ENCODE assay signal across 8 cellular contexts in genomic region chr12:110211639-110212536, GRCh38.
DNase-seq lines count a peak whose midpoint lies in the region; ATAC-seq, FAIRE-seq and TF ChIP-seq lines count a peak whose summit lies in the region.
"Not testable (repeated sequence)": the region's sequence is repeated elsewhere in the genome, so short reads cannot be mapped to it uniquely, and the experiment has no call there.

No MANE protein-coding gene starts in this region.

- H3K27me3 ChIP-seq in PC-3 (ENCODE audit: low read length), result not testable (repeated sequence)

- not testable (repeated sequence) for H2AFZ ChIP-seq in PC-3 (ENCODE audit: low read length)

- TF ChIP-seq CTCF in A549 (IDR thresholded peaks at IDR 0.05); HFF-Myc (IDR thresholded peaks at IDR 0.05; ENCODE audit: low read depth, low read length, missing control alignments); PC-3 (conservative IDR thresholded peaks at IDR 0.05; ENCODE audit: low read depth, low read length); choroid plexus epithelial cell (conservative IDR thresholded peaks at IDR 0.05; ENCODE audit: low read depth, low read length); foreskin fibroblast (IDR thresholded peaks at IDR 0.05; ENCODE audit: low read depth, low read length): not testable (repeated sequence)

- H3K27ac ChIP-seq in A549 (peak overlapping the region; percentile 62 to 85), PC-3 (ENCODE audit: low read length) (peak overlapping the region; percentile 72)

- H3K9me3 ChIP-seq in A549, result peaks cover 13% of the 10 kb centered on the region
- H3K9me3 ChIP-seq in PC-3 (ENCODE audit: low read length), result not testable (repeated sequence)

- H3K4me2 ChIP-seq in A549 (peak overlapping the region; percentile 33), PC-3 (ENCODE audit: low read length) (peak overlapping the region; percentile 6; the same call in 1 of the 2 replicates)

- H3K9ac ChIP-seq in PC-3 (ENCODE audit: low read length), result not testable (repeated sequence)

- 45% methylated on average over 10 of the region's 10 CpGs for WGBS in A549 (ENCODE audit: missing lambda C conversion rate)

- TF ChIP-seq POLR2A in A549 (IDR thresholded peaks at IDR 0.05; ENCODE audit: low read length), result not testable (repeated sequence)

- peak; percentile 63 to 84 for DNase-seq in A549 (ENCODE audit: low read depth in 1 of 2, low spot score in 1 of 2)
- peak; percentile 85 for DNase-seq in EL
- peak; percentile 82 for DNase-seq in HFF-Myc (ENCODE audit: extremely low read depth, low read depth)
- peak; percentile 93 for DNase-seq in PC-3
- peak; percentile 71 for DNase-seq in amniotic stem cell (lab: John Stamatoyannopoulos, UW)
- DNase-seq in choroid plexus epithelial cell (ENCODE audit: low read depth), result peak; percentile 75
- peak; percentile 75 to 84 for DNase-seq in foreskin fibroblast
- peak; percentile 57 for DNase-seq in skeletal muscle cell (ENCODE audit: low read depth)

- not testable (repeated sequence) for BruUV-seq in PC-3 (replicated peaks; lab: Mats Ljungman, UMichigan)

- not testable (repeated sequence) for H3K79me2 ChIP-seq in PC-3 (ENCODE audit: low read length)

- intact Hi-C loops in PC-3 (cut with micrococcal nuclease), result loop anchor here (1.0 kb wide), 2 partner anchors 12 to 127 kb away; no protein-coding TSS in a partner anchor

- peak; percentile 12 to 27; a peak in 3 of 5 replicates for TF ChIP-seq RAD21 in A549 (conservative IDR thresholded peaks at IDR 0.05 in 1 of 2, IDR thresholded peaks at IDR 0.05 in 1 of 2)

- TF ChIP-seq EP300 in A549 (IDR thresholded peaks at IDR 0.05), result peak; percentile 14 to 56; a peak in 1 of 5 replicates

- POLR2A ChIA-PET in A549 (lab: Yijun Ruan, JAX), result interaction anchor here (0.6 to 1.3 kb wide), 3 partner anchors 85 to 103 kb away, joined by 3 to 5 read pairs (median 4); partner anchors contain the start of gene IFT81
- POLR2A ChIA-PET in PC-3 (lab: Charles Lee; ENCODE audit: unreplicated experiment), result interaction anchor here (0.9 kb wide), 1 partner anchor 73 kb away, joined by 3 read pairs; no protein-coding TSS in a partner anchor

- H3K4me1 ChIP-seq in A549 (peaks cover 54% of the 10 kb centered on the region), PC-3 (ENCODE audit: insufficient read depth, low read length) (peaks cover 30% of the 10 kb centered on the region)

- peak; percentile 91 for FAIRE-seq in A549 (lab: Jason Lieb, UNC)

- not testable (repeated sequence) for H3K4me3 ChIP-seq in A549; HFF-Myc (replicated peaks; ENCODE audit: low read depth, low read length); PC-3 (ENCODE audit: low read length); choroid plexus epithelial cell (ENCODE audit: low read depth, low read length); foreskin fibroblast (ENCODE audit: low read depth in 1 of 2, low read length in 2 of 2); skeletal muscle cell (ENCODE audit: low read depth, low read length)

- CTCF ChIA-PET in A549 (lab: Yijun Ruan, JAX), result interaction anchor here (0.5 to 2.6 kb wide), 7 partner anchors 9 to 220 kb away, joined by 3 to 13 read pairs (median 4); no protein-coding TSS in a partner anchor
- CTCF ChIA-PET in PC-3 (lab: Charles Lee), result interaction anchor here (0.5 to 0.7 kb wide), 3 partner anchors 20 to 238 kb away, joined by 3 to 11 read pairs (median 7); partner anchors contain the start of gene ARPC3

- ATAC-seq in A549 (peak; percentile 66 to 90; a peak in 5 of 6 replicates), PC-3 (peak; percentile 92)

- not testable (repeated sequence) for H3K36me3 ChIP-seq in PC-3 (ENCODE audit: low read depth, low read length)

- H4K20me1 ChIP-seq in PC-3 (ENCODE audit: low read length), result not testable (repeated sequence)

- H3F3A ChIP-seq in PC-3 (ENCODE audit: low read length, unreplicated experiment), result not testable (repeated sequence)

- not testable (repeated sequence) for H3K9me2 ChIP-seq in PC-3 (replicated peaks; ENCODE audit: low read length)

TF ChIP-seq in A549, 52 proteins besides CTCF, POLR2A, EP300 and RAD21:
- TF ChIP-seq PBX3 (IDR thresholded peaks at IDR 0.05), result peak; percentile 52; the same call in 1 of the 2 replicates
- TF ChIP-seq JUNB (IDR thresholded peaks at IDR 0.05), result peak; percentile 94
- TF ChIP-seq CHD4 (IDR thresholded peaks at IDR 0.05; ENCODE audit: borderline replicate concordance), result 0 out of 2 replicates have a peak, but pooled peaks have one; percentile 9
- peak; percentile 79; the same call in 1 of the 2 replicates for TF ChIP-seq FOXS1 (CRISPR knock-in tag; IDR thresholded peaks at IDR 0.05)
- TF ChIP-seq CEBPB (IDR thresholded peaks at IDR 0.05), result peak; percentile 41 to 88; a peak in 3 of 4 replicates
- peak; percentile 95 for TF ChIP-seq GATA3 (IDR thresholded peaks at IDR 0.05; ENCODE audit: borderline replicate concordance)
- peak; percentile 97 for TF ChIP-seq FOSL2 (IDR thresholded peaks at IDR 0.05)
- TF ChIP-seq FOSL2 (CRISPR knock-in tag; IDR thresholded peaks at IDR 0.05), result peak; percentile 98
